22 cellular contexts compared by ENCODE assay signal in genomic region chr9:121034529-121034928, GRCh38. TPM values are rescaled to one million over a fixed set of nuclear protein-coding genes. Genes with fewer than 3 reads are reported as not detected.
DNase-seq lines count a peak whose midpoint lies in the region; ATAC-seq, FAIRE-seq and TF ChIP-seq lines count a peak whose summit lies in the region.
"Had no signal": no experiment of that assay in that cellular context is flagged by ENCODE, and none has a peak within 500 bp of the region (broad histone marks: within the 10 kb centered on the region; RNA-seq: fewer than 3 reads in every experiment).

No MANE protein-coding gene starts in this region.

- H3K36me3 ChIP-seq in HCT116 (ENCODE audit: control insufficient read depth in 1 of 2, insufficient read depth in 2 of 2, low read length in 2 of 2) (no peaks in the 10 kb centered on the region), OCI-LY7 (ENCODE audit: insufficient read depth, low read length) (no peaks in the 10 kb centered on the region; the same call in 1 of the 2 replicates), H1 (ENCODE audit: control insufficient read depth in 2 of 4, insufficient read depth in 4 of 4, low read length in 3 of 4) (no peaks in the 10 kb centered on the region)
- H3K36me3 ChIP-seq: BE2C had no signal

- TF ChIP-seq EP300 in A549 (IDR thresholded peaks at IDR 0.05) (no peak), H1 (IDR thresholded peaks at IDR 0.05; ENCODE audit: borderline replicate concordance in 1 of 2, low read depth in 2 of 2, low read length in 2 of 2) (no peak)

- H2BK20ac ChIP-seq in H1 (ENCODE audit: low read length), result no peak overlapping the region

- H3K4me2 ChIP-seq in A549 (no peak overlapping the region), HCT116 (ENCODE audit: low read length) (no peak overlapping the region), OCI-LY7 (ENCODE audit: low read length) (no peak overlapping the region), H1 (ENCODE audit: insufficient read depth in 1 of 2, low read depth in 2 of 2, low read length in 2 of 2) (no peak overlapping the region)

- no peak overlapping the region for H3K14ac ChIP-seq in H1 (ENCODE audit: insufficient read length)

- H4K8ac ChIP-seq in H1 (ENCODE audit: extremely low read depth, insufficient read depth, low read length), result no peak overlapping the region

- no peaks in the 10 kb centered on the region for H3K79me2 ChIP-seq in HCT116 (ENCODE audit: insufficient read depth, low read length)
- H3K79me2 ChIP-seq in OCI-LY7 (ENCODE audit: insufficient read depth, low read depth, low read length), result no peaks in the 10 kb centered on the region
- no peaks in the 10 kb centered on the region for H3K79me2 ChIP-seq in H1 (ENCODE audit: control insufficient read depth in 1 of 2, insufficient read depth in 2 of 2, low read length in 2 of 2)

- H3K9me3 ChIP-seq in A549, result no peaks in the 10 kb centered on the region
- H3K9me3 ChIP-seq in HCT116 (ENCODE audit: control insufficient read depth in 1 of 2, insufficient read depth in 1 of 2, low read depth in 1 of 2, low read length in 2 of 2), result no peaks in the 10 kb centered on the region
- H3K9me3 ChIP-seq in OCI-LY7 (ENCODE audit: low read length), result no peaks in the 10 kb centered on the region
- no peaks in the 10 kb centered on the region for H3K9me3 ChIP-seq in H1 (ENCODE audit: insufficient read depth in 2 of 2, low read depth in 1 of 2, low read length in 1 of 2)
- H3K9me3 ChIP-seq: BE2C, Caco-2 had no signal

- H2AFZ ChIP-seq in HCT116 (ENCODE audit: low read depth, low read length, poor library complexity, severe bottlenecking), result peak overlapping the region; percentile 40
- H2AFZ ChIP-seq in OCI-LY7 (ENCODE audit: low read length), result no peak overlapping the region
- H2AFZ ChIP-seq in H1 (ENCODE audit: low read length), result no peak overlapping the region
- H2AFZ ChIP-seq: GM23248 had no signal

- H3K27ac ChIP-seq in A549, result no peak overlapping the region
- no peak overlapping the region for H3K27ac ChIP-seq in HCT116 (ENCODE audit: low read depth, low read length)
- H3K27ac ChIP-seq in OCI-LY7 (ENCODE audit: low read depth, low read length, poor library complexity, severe bottlenecking), result no peak overlapping the region
- no peak overlapping the region for H3K27ac ChIP-seq in H1 (ENCODE audit: low read depth, low read length)
- H3K27ac ChIP-seq: GM23248, HL-60 had no signal

- intact Hi-C loops in HCT116 (cut with micrococcal nuclease) (no loop called here), OCI-LY7 (cut with micrococcal nuclease; ENCODE audit: unreplicated experiment) (no loop called here)

- H3K18ac ChIP-seq in H1 (ENCODE audit: extremely low read depth, low read length), result no peak overlapping the region

- H3K9me2 ChIP-seq in HCT116 (ENCODE audit: insufficient read depth) (no peaks in the 10 kb centered on the region), OCI-LY7 (ENCODE audit: insufficient read depth, low read length) (no peaks in the 10 kb centered on the region)

- H2BK15ac ChIP-seq in H1 (ENCODE audit: low read length), result no peak overlapping the region

- ATAC-seq in A549 (no peak), HCT116 (no peak)
- ATAC-seq: K562 had no signal

- H3K23me2 ChIP-seq in H1 (ENCODE audit: low read depth, low read length), result no peaks in the 10 kb centered on the region

- no peak overlapping the region for H2AK5ac ChIP-seq in H1 (ENCODE audit: low read depth, low read length)

- CTCF ChIA-PET in A549 (lab: Yijun Ruan, JAX) (interaction anchor here (0.6 to 2.1 kb wide), 6 partner anchors 16 to 366 kb away, joined by 3 to 11 read pairs (median 4); partner anchors contain the start of gene C5), HCT116 (lab: Charles Lee) (interaction anchor here (1.2 to 2.3 kb wide), 2 partner anchors 11 to 25 kb away, joined by 3 to 19 read pairs; no protein-coding TSS in a partner anchor), OCI-LY7 (lab: Charles Lee; ENCODE audit: unreplicated experiment) (no interaction called here), H1 (lab: Charles Lee; ENCODE audit: partially characterized antibody) (interaction anchor here (0.6 to 7.7 kb wide), 4 partner anchors 9 to 27 kb away, joined by 3 to 71 read pairs (median 5); partner anchors contain the start of gene C5)

- no peak overlapping the region for H3K23ac ChIP-seq in H1 (ENCODE audit: insufficient read length)

- no peak overlapping the region for H3K4ac ChIP-seq in H1 (replicated peaks; ENCODE audit: insufficient read length, low read depth, low read length)

- no peak overlapping the region for H2BK5ac ChIP-seq in H1 (ENCODE audit: low read depth, low read length)

- POLR2A ChIA-PET in A549 (lab: Yijun Ruan, JAX) (no interaction called here), HCT116 (lab: Charles Lee) (no interaction called here), OCI-LY7 (lab: Charles Lee) (interaction anchor here (0.7 to 1.9 kb wide), 4 partner anchors 13 to 184 kb away, joined by 3 to 4 read pairs (median 4); partner anchors contain the start of gene C5), H1 (lab: Charles Lee; ENCODE audit: partially characterized antibody) (no interaction called here)

- TF ChIP-seq RAD21 in A549 (conservative IDR thresholded peaks at IDR 0.05 in 1 of 2, IDR thresholded peaks at IDR 0.05 in 1 of 2) (peak in 1 of 2 experiments; percentile 16; a peak in 1 of 5 replicates), HCT116 (IDR thresholded peaks at IDR 0.05; ENCODE audit: low read depth) (peak; percentile 21; the same call in 1 of the 2 replicates), H1 (IDR thresholded peaks at IDR 0.05 in 1 of 2, conservative IDR thresholded peaks at IDR 0.05 in 1 of 2; ENCODE audit: low read depth in 2 of 2, low read length in 2 of 2) (peak; percentile 21; a peak in 2 of 4 replicates)

- H3K79me1 ChIP-seq in H1 (ENCODE audit: low read depth, low read length), result no peaks in the 10 kb centered on the region

- no peak for FAIRE-seq in A549 (lab: Jason Lieb, UNC)
- no peak for FAIRE-seq in H1 (lab: Jason Lieb, UNC)
- FAIRE-seq: D721Med, GM12891, K562 had no signal

- no peak overlapping the region for H3K56ac ChIP-seq in H1 (replicated peaks; ENCODE audit: insufficient read length, low read depth, low read length)

- H3K9ac ChIP-seq in HCT116 (ENCODE audit: low read length) (no peak overlapping the region), H1 (replicated peaks in 1 of 4; ENCODE audit: extremely low read depth in 1 of 4, low read depth in 3 of 4, low read length in 3 of 4) (no peak overlapping the region)
- H3K9ac ChIP-seq: GM23248 had no signal

- H2BK12ac ChIP-seq in H1 (ENCODE audit: low read depth, low read length), result no peak overlapping the region

- BruUV-seq in HCT116 (replicated peaks; lab: Mats Ljungman, UMichigan), result no TSS peak
- BruUV-seq in OCI-LY7 (replicated peaks; lab: Mats Ljungman, UMichigan), result no TSS peak

- peaks cover 16% of the 10 kb centered on the region for H3K4me1 ChIP-seq in A549
- H3K4me1 ChIP-seq in HCT116 (ENCODE audit: control insufficient read depth in 1 of 2, insufficient read depth in 2 of 2, low read length in 2 of 2), result peaks cover 4 to 7% of the 10 kb centered on the region in 2 experiments; a peak in 3 of 4 replicates
- no peaks in the 10 kb centered on the region for H3K4me1 ChIP-seq in OCI-LY7 (ENCODE audit: insufficient read depth, low read length, poor library complexity, severe bottlenecking)
- H3K4me1 ChIP-seq in H1 (replicated peaks in 1 of 4; ENCODE audit: control insufficient read depth in 3 of 4, insufficient read depth in 4 of 4, low read length in 3 of 4), result no peaks in the 10 kb centered on the region
- H3K4me1 ChIP-seq: BE2C had no signal

- RAD21 ChIA-PET in HCT116 (lab: Charles Lee; ENCODE audit: low non-redundant PET in 1 of 2, low total read pairs in 2 of 2, uncharacterized antibody in 2 of 2, unreplicated experiment in 2 of 2), result no interaction called here

- H2BK120ac ChIP-seq in H1 (replicated peaks; ENCODE audit: low read depth, low read length), result no peak overlapping the region

- TF ChIP-seq POLR2A in A549 (IDR thresholded peaks at IDR 0.05; ENCODE audit: low read length) (no peak), HCT116 (IDR thresholded peaks at IDR 0.05; ENCODE audit: borderline replicate concordance, extremely low read depth, insufficient read depth, insufficient read length) (no peak), H1 (IDR thresholded peaks at IDR 0.05; ENCODE audit: control extremely low read depth in 1 of 2, low read depth in 2 of 2, low read length in 2 of 2) (no peak)

- H4K20me1 ChIP-seq in HCT116 (ENCODE audit: insufficient read depth) (no peaks in the 10 kb centered on the region), OCI-LY7 (ENCODE audit: insufficient read depth, low read length) (no peaks in the 10 kb centered on the region), H1 (replicated peaks in 1 of 2; ENCODE audit: control insufficient read depth in 1 of 2, insufficient read depth in 2 of 2, low read length in 2 of 2) (no peaks in the 10 kb centered on the region)

- H3K27me3 ChIP-seq in HCT116 (ENCODE audit: insufficient read depth, low read length), result no peaks in the 10 kb centered on the region
- H3K27me3 ChIP-seq in H1 (replicated peaks in 1 of 4; ENCODE audit: control insufficient read depth in 3 of 4, extremely low read depth in 1 of 4, insufficient read depth in 3 of 4, low read length in 3 of 4), result no peaks in the 10 kb centered on the region
- H3K27me3 ChIP-seq: BE2C had no signal

- no peak overlapping the region for H3K4me3 ChIP-seq in A549
- H3K4me3 ChIP-seq in HCT116 (replicated peaks in 1 of 2; ENCODE audit: low read depth in 1 of 2, low read length in 2 of 2), result no peak overlapping the region
- no peak overlapping the region for H3K4me3 ChIP-seq in OCI-LY7 (ENCODE audit: low read depth, low read length, poor library complexity, severe bottlenecking)
- H3K4me3 ChIP-seq in H1 (ENCODE audit: extremely low read depth in 1 of 4, insufficient read depth in 2 of 4, low read depth in 3 of 4, low read length in 4 of 4), result no peak overlapping the region
- H3K4me3 ChIP-seq: GM23248, K562 had no signal

- no peak overlapping the region for H4K91ac ChIP-seq in H1 (replicated peaks; ENCODE audit: insufficient read length, low read length)

- 83% methylated on average over 2 of the region's 2 CpGs for WGBS in A549 (ENCODE audit: missing lambda C conversion rate)
- WGBS in H1 (ENCODE audit: extremely low coverage in 1 of 2, insufficient coverage in 1 of 2, insufficient read length in 1 of 2, insufficient replicate concordance in 2 of 2, low coverage in 1 of 2, low lambda C conversion rate in 2 of 2, missing lambda C conversion rate in 1 of 2), 2 experiments, result 88% methylated on average over 2 of the region's 2 CpGs; no CpG with 5 or more reads in 1 of the 2 experiments

- DNase-seq in A549 (ENCODE audit: low read depth in 1 of 2, low spot score in 1 of 2), result no peak
- DNase-seq in HCT116 (ENCODE audit: low read depth, low spot score), result no peak
- peak; percentile 11 for DNase-seq in OCI-LY7 (ENCODE audit: low spot score)
- DNase-seq in H1 (ENCODE audit: low read depth in 1 of 2, low spot score in 2 of 2), result no peak
- no peak for DNase-seq in GDM1 (lab: John Stamatoyannopoulos, UW)
- no peak for DNase-seq in A172 (ENCODE audit: low spot score)
- no peak for DNase-seq in middle frontal gyrus (ENCODE audit: extremely low spot score, low spot score)
- DNase-seq in NK-92 treated with Interleukin-12 subunit alpha and Interleukin-12 subunit beta, amount 100 ng/mL, for 24 hours (lab: John Stamatoyannopoulos, UW), result no peak
- DNase-seq: 8988T; ACHN; BE2C; C1 segment of cervical spinal cord; Caco-2; CD4-positive, alpha-beta T cell; GM23248; HCEC 1CT; HFFc6; IMR-90 had no signal

- peak; percentile 15; the same call in 1 of the 3 replicates for TF ChIP-seq CTCF in A549 (IDR thresholded peaks at IDR 0.05)
- TF ChIP-seq CTCF in HCT116 (IDR thresholded peaks at IDR 0.05 in 2 of 3, conservative IDR thresholded peaks at IDR 0.05 in 1 of 3; ENCODE audit: borderline replicate concordance in 1 of 3, insufficient read depth in 1 of 3, low read depth in 2 of 3, low read length in 2 of 3), result 0 out of 6 replicates have a peak, but pooled peaks have one; percentile 8 to 14 (median 10)
- TF ChIP-seq CTCF in OCI-LY7 (conservative IDR thresholded peaks at IDR 0.05; ENCODE audit: low read length), result peak; percentile 66
- no peak; a peak in 1 of 4 replicates for TF ChIP-seq CTCF in H1 (IDR thresholded peaks at IDR 0.05; ENCODE audit: control extremely low read depth in 1 of 3, insufficient read depth in 1 of 3, low read depth in 1 of 3, low read length in 3 of 3)

- no peak overlapping the region for H4K5ac ChIP-seq in H1 (ENCODE audit: insufficient read length, low read depth, low read length)

RNA-seq across cellular contexts. Expression of gene C5, which starts 15.5 kb away (rescaled TPM):
- 115 and 119 TPM in 2 replicates for polyA plus RNA-seq in A549 (2011; rRNA removed)
- 8.3 and 8.7 TPM in 2 replicates for polyA plus RNA-seq in A549 (2012; cell fraction: cytosol; rRNA removed)
- 15.0 and 18.9 TPM in 2 replicates for polyA plus RNA-seq in A549 (2012; cell fraction: nucleus; rRNA removed)
- polyA plus RNA-seq in A549 (2017; fragmentation: RNase III; extraction: RNeasy Plus Mini Kit Qiagen cat#74134 plus additional on column Dnase treatment), result 16.2 to 17.9 TPM (median 17.1 TPM) in 3 replicates
- polyA minus RNA-seq in A549 (2011; rRNA and poly(A)+ RNA removed), result 31.3 and 41.7 TPM in 2 replicates
- total RNA-seq in HCT116 (2021; ENCODE audit: unreplicated experiment), result 0.66 TPM
- polyA plus RNA-seq in HCT116 (2012), result 0.10 and 0.26 TPM in 2 replicates
- total RNA-seq in OCI-LY7 (2014; rRNA removed; shearing (Covaris generic)), result 2.7 and 3.8 TPM in 2 replicates
- total RNA-seq in OCI-LY7 (2022), result 7.9 and 10.2 TPM in 2 replicates
- 0.15 and 0.24 TPM in 2 replicates for total RNA-seq in H1 (2021; fragmentation: NEBNext Ultra II Directional; extraction: Animal tissue kit (Norgen Biotek cat#: 25700))
- polyA plus RNA-seq in H1 (2011; rRNA removed), result 0.35 and 0.46 TPM in 2 replicates
- 0.58 TPM for polyA plus RNA-seq in H1 (2011; cell fraction: cytosol; rRNA removed)
- 0.50 TPM for polyA plus RNA-seq in H1 (2011; cell fraction: nucleus; rRNA removed)
- polyA plus RNA-seq in H1 (2012, experiment 1 of 2), result 0.15 to 0.68 TPM (median 0.42 TPM) in 4 replicates
- 0.03 TPM for polyA plus RNA-seq in H1 (2012, experiment 2 of 2)
- 0.26 TPM for polyA plus RNA-seq in H1 (2013, experiment 1 of 2)
- polyA plus RNA-seq in H1 (2013, experiment 2 of 2), result 0.09 TPM
- polyA minus RNA-seq in H1 (2011; rRNA and poly(A)+ RNA removed), result 0.28 and 0.54 TPM in 2 replicates
- polyA minus RNA-seq in H1 (2011; cell fraction: cytosol; rRNA and poly(A)+ RNA removed), result not detected
- 1.3 TPM for polyA minus RNA-seq in H1 (2011; cell fraction: nucleus; rRNA and poly(A)+ RNA removed)
- total RNA-seq in A172 (2014; rRNA removed; shearing (Covaris generic)), result 6.3 and 11.5 TPM in 2 replicates

RNA-seq across cellular contexts. Expression of gene CNTRL, which starts 40.2 kb away (rescaled TPM):
- polyA plus RNA-seq in A549 (2011; rRNA removed) (13.0 and 15.0 TPM in 2 replicates), A549 (2017; fragmentation: RNase III; extraction: RNeasy Plus Mini Kit Qiagen cat#74134 plus additional on column Dnase treatment) (5.1 to 5.7 TPM (median 5.6 TPM) in 3 replicates), H1 (2011; rRNA removed) (4.1 and 5.1 TPM in 2 replicates)
- polyA plus RNA-seq in A549 (2012; cell fraction: cytosol; rRNA removed), result 2.9 and 3.0 TPM in 2 replicates
- 4.2 and 5.1 TPM in 2 replicates for polyA plus RNA-seq in A549 (2012; cell fraction: nucleus; rRNA removed)
- 8.9 and 10.5 TPM in 2 replicates for polyA minus RNA-seq in A549 (2011; rRNA and poly(A)+ RNA removed)
- total RNA-seq in HCT116 (2021; ENCODE audit: unreplicated experiment) (13.4 TPM), OCI-LY7 (2022) (113 and 138 TPM in 2 replicates)
- polyA plus RNA-seq in HCT116 (2012), result 5.9 and 8.3 TPM in 2 replicates
- 81.4 and 94.9 TPM in 2 replicates for total RNA-seq in OCI-LY7 (2014; rRNA removed; shearing (Covaris generic))
- total RNA-seq in H1 (2021; fragmentation: NEBNext Ultra II Directional; extraction: Animal tissue kit (Norgen Biotek cat#: 25700)), result 13.9 and 14.3 TPM in 2 replicates
- 6.5 TPM for polyA plus RNA-seq in H1 (2011; cell fraction: cytosol; rRNA removed)
- polyA plus RNA-seq in H1 (2011; cell fraction: nucleus; rRNA removed), result 12.1 TPM
- polyA plus RNA-seq in H1 (2012, experiment 1 of 2), result 7.6 to 8.8 TPM (median 8.3 TPM) in 4 replicates
- 0.42 TPM for polyA plus RNA-seq in H1 (2012, experiment 2 of 2)
- 9.4 TPM for polyA plus RNA-seq in H1 (2013, experiment 1 of 2)
- 8.5 TPM for polyA plus RNA-seq in H1 (2013, experiment 2 of 2)
- 10.9 and 13.5 TPM in 2 replicates for polyA minus RNA-seq in H1 (2011; rRNA and poly(A)+ RNA removed)
- 7.2 TPM for polyA minus RNA-seq in H1 (2011; cell fraction: cytosol; rRNA and poly(A)+ RNA removed)
- polyA minus RNA-seq in H1 (2011; cell fraction: nucleus; rRNA and poly(A)+ RNA removed), result 22.1 TPM
- total RNA-seq in A172 (2014; rRNA removed; shearing (Covaris generic)), result 31.3 and 31.7 TPM in 2 replicates

Comparison
In these comparisons a context has a peak if more than half of its experiments do, and no peak if none do; other contexts are left out.
1. CTCF ChIP-seq: peak in A549 (single experiment), HCT116 (3 of 3) and OCI-LY7 (single experiment); none in H1 (0 of 3).
2. Of the 18 proteins assayed by ChIP-seq in both H1 and A549: peak only in H1: none; only in A549: CTCF; in both: none; in neither: 16; mixed calls (peak in some experiments, not most) for 1.